9 cellular contexts compared by ENCODE assay signal in the genomic region with DNA sequence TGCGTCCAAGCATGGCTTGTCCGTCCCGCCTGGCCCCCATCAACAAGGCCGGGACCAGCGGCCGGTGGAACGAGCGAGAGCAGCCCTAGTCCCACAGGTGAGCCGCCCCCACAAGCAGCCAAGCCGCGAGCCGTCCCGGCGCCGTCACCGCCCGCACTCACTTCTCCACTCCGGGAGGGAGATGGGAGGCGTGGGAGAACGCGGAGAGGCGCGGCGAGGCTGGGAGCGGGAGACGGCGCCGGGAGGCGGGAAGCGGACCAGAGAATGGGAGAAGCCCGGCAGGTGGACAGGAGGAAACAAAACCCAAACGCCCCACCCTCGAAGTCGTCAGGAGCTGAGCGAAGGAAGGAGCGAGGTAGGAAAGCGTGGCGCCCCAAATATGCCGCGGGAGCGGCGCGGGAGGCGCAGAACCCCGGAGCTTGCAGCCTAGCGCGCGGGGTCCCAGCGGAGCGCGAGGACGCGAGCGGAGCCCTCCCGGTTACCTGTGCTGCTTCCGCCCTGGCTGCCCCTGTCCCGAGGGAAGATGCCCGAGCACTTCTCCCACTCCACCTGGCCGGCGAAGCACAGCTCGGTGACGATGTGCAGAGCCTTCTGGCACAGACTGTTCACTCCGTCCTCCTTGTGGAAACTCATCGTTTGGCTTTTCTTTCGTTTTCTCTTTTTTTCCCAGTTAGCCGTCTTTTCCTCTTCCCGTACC. TPM values are rescaled to one million over a fixed set of nuclear protein-coding genes. Genes with fewer than 3 reads are reported as not detected.
A peak's percentile ranks its signal among the peaks of the same experiment; 100 is the strongest.
DNase-seq lines count a peak whose midpoint lies in the region; ATAC-seq and TF ChIP-seq lines count a peak whose summit lies in the region.
"Had no signal": no experiment of that assay in that cellular context is flagged by ENCODE, and none has a peak within 500 bp of the region (broad histone marks: within the 10 kb centered on the region; RNA-seq: fewer than 3 reads in every experiment).

No MANE protein-coding gene starts in this region.

- CTCF ChIA-PET in activated CD4-positive, alpha-beta T cell treated with anti-CD3 and anti-CD28 coated beads for 36 hours (lab: Charles Lee) = no interaction called here

- H3K4me1 ChIP-seq in iPS-15b (ENCODE audit: control insufficient read depth, insufficient read depth, low read length) = peaks cover 13% of the 10 kb centered on the region
- no peaks in the 10 kb centered on the region for H3K4me1 ChIP-seq in smooth muscle cell (ENCODE audit: low read depth)

- H4K20me1 ChIP-seq in smooth muscle cell (ENCODE audit: low read depth) = no peaks in the 10 kb centered on the region

- H3K9me3 Mint-ChIP-seq in activated CD4-positive, alpha-beta T cell treated with anti-CD3 and anti-CD28 coated beads for 36 hours (ENCODE audit: low read depth) = no peaks in the 10 kb centered on the region

- H3K27me3 ChIP-seq in iPS-15b (ENCODE audit: control insufficient read depth, insufficient read depth, low read length) = peaks cover 33% of the 10 kb centered on the region
- peaks cover 58% of the 10 kb centered on the region for H3K27me3 ChIP-seq in smooth muscle cell (ENCODE audit: low read depth)

- DNase-seq in activated CD4-positive, alpha-beta T cell treated with anti-CD3 and anti-CD28 coated beads for 36 hours = peak; percentile 7
- DNase-seq in activated CD4-positive, alpha-beta T cell treated with anti-CD3 and anti-CD28 coated beads, Interleukin-2, amount 50 U/mL, for 1 hour = no peak
- peak; percentile 18 for DNase-seq in amniotic epithelial cell (ENCODE audit: low read depth)
- DNase-seq in smooth muscle cell (lab: John Stamatoyannopoulos, UW; ENCODE audit: unreplicated experiment) = no peak
- DNase-seq in GF-D8 (lab: John Stamatoyannopoulos, UW) = no peak
- DNase-seq: DND-41 had no signal

- POLR2A ChIA-PET in activated CD4-positive, alpha-beta T cell treated with anti-CD3 and anti-CD28 coated beads for 36 hours (lab: Charles Lee) = no interaction called here

- no peak for ATAC-seq in activated CD4-positive, alpha-beta T cell treated with anti-CD3 and anti-CD28 coated beads for 36 hours
- ATAC-seq in HG02970 (IDR thresholded peaks at IDR 0.05; ENCODE audit: low FRiP score, unreplicated experiment) (no peak), GM21515 (IDR thresholded peaks at IDR 0.05; ENCODE audit: unreplicated experiment) (no peak)

- no peak overlapping the region for H3K27ac ChIP-seq in smooth muscle cell (ENCODE audit: low read depth)

- intact Hi-C loops in activated CD4-positive, alpha-beta T cell treated with anti-CD3 and anti-CD28 coated beads for 36 hours (cut with DNase I, micrococcal nuclease) = no loop called here

- H3F3A ChIP-seq in smooth muscle cell (ENCODE audit: low read depth) = no peaks in the 10 kb centered on the region

- WGBS in smooth muscle cell (ENCODE audit: low lambda C conversion rate) = under 1% methylated on average over 64 of the region's 67 CpGs

- no peaks in the 10 kb centered on the region for H3K36me3 Mint-ChIP-seq in activated CD4-positive, alpha-beta T cell treated with anti-CD3 and anti-CD28 coated beads for 36 hours (ENCODE audit: low read depth)

- peaks cover 37% of the 10 kb centered on the region for H3K27me3 Mint-ChIP-seq in activated CD4-positive, alpha-beta T cell treated with anti-CD3 and anti-CD28 coated beads for 36 hours

- no peaks in the 10 kb centered on the region for H3K4me1 Mint-ChIP-seq in activated CD4-positive, alpha-beta T cell treated with anti-CD3 and anti-CD28 coated beads for 36 hours

- H3K4me3 Mint-ChIP-seq in activated CD4-positive, alpha-beta T cell treated with anti-CD3 and anti-CD28 coated beads for 36 hours = peak overlapping the region; percentile 31

- H3K9me3 ChIP-seq in iPS-15b (ENCODE audit: control insufficient read depth, insufficient read depth, low read length) = no peaks in the 10 kb centered on the region
- no peaks in the 10 kb centered on the region for H3K9me3 ChIP-seq in smooth muscle cell (replicated peaks; ENCODE audit: low read depth)

- H3K4me2 ChIP-seq in smooth muscle cell = peak overlapping the region; percentile 99

- H3K9ac ChIP-seq in iPS-15b (ENCODE audit: low read depth, low read length) (peak overlapping the region; percentile 80), smooth muscle cell (ENCODE audit: low read depth) (no peak overlapping the region)

- no peak overlapping the region for H3K27ac Mint-ChIP-seq in activated CD4-positive, alpha-beta T cell treated with anti-CD3 and anti-CD28 coated beads for 36 hours

- TF ChIP-seq CTCF in smooth muscle cell (IDR thresholded peaks at IDR 0.05; ENCODE audit: borderline replicate concordance, insufficient read depth, poor library complexity, severe bottlenecking) = no peak

- H3K4me3 ChIP-seq in iPS-15b (ENCODE audit: low read depth, low read length) (peak overlapping the region; percentile 90), smooth muscle cell (peak overlapping the region; percentile 90)

- no peaks in the 10 kb centered on the region for H3K79me2 ChIP-seq in smooth muscle cell (ENCODE audit: low read depth)

- peak overlapping the region; percentile 95 for H2AFZ ChIP-seq in smooth muscle cell (ENCODE audit: low read depth)

- H3K36me3 ChIP-seq in iPS-15b (ENCODE audit: control insufficient read depth, insufficient read depth, low read length) (no peaks in the 10 kb centered on the region), smooth muscle cell (ENCODE audit: low read depth) (no peaks in the 10 kb centered on the region)

RNA-seq across cellular contexts. Expression of a gene that starts 0.6 kb away (rescaled TPM):
- not detected for total RNA-seq in activated CD4-positive, alpha-beta T cell treated with anti-CD3 and anti-CD28 coated beads for 36 hours
- total RNA-seq in smooth muscle cell = 1.2 and 2.0 TPM in 2 replicates
- 0.18 and 0.27 TPM in 2 replicates for polyA plus RNA-seq in smooth muscle cell

Comparison
In these comparisons a context has a peak if more than half of its experiments do, and no peak if none do; other contexts are left out.
1. DNase-seq: peak in activated CD4-positive, alpha-beta T cell treated with anti-CD3 and anti-CD28 coated beads for 36 hours (single experiment) and amniotic epithelial cell (single experiment); none in activated CD4-positive, alpha-beta T cell treated with anti-CD3 and anti-CD28 coated beads, Interleukin-2, amount 50 U/mL, for 1 hour (single experiment), smooth muscle cell (single experiment) and GF-D8 (single experiment).